Comparison of ENCODE assay signal across 19 cellular contexts in the genomic region with DNA sequence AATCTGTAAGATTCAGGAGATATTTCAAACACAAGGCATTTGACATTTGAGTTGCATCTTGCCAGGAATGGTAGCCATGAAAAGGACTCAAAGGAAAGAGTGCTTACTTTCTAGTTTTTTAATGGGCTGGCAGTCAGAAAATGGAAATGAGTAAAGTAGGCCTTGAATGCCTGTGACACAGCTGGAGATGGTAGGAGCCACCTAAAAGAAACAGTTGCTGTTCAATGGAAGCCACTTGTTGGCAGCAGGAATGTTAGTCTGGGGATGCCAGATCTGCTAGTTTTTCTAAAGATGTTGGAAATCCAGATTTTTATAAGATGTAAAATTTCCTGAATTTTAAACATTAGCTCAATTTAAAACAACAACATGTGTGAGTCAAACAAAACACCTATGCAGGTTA. TPM values are rescaled to one million over a fixed set of nuclear protein-coding genes. Genes with fewer than 3 reads are reported as not detected.
DNase-seq lines count a peak whose midpoint lies in the region; ATAC-seq, FAIRE-seq and TF ChIP-seq lines count a peak whose summit lies in the region.
"Had no signal": no experiment of that assay in that cellular context is flagged by ENCODE, and none has a peak within 500 bp of the region (broad histone marks: within the 10 kb centered on the region; RNA-seq: fewer than 3 reads in every experiment).

No MANE protein-coding gene starts in this region.

- H3K36me3 ChIP-seq in HEK293 (ENCODE audit: control insufficient read depth in 2 of 2, insufficient read depth in 1 of 2, low read length in 2 of 2) (no peaks in the 10 kb centered on the region), astrocyte (ENCODE audit: insufficient read depth, low read length) (no peaks in the 10 kb centered on the region), mesodermal cell (ENCODE audit: control insufficient read depth, insufficient read depth, low read length) (no peaks in the 10 kb centered on the region), subcutaneous abdominal adipose tissue (ENCODE audit: control insufficient read depth in 5 of 5, insufficient read depth in 5 of 5, low read length in 5 of 5) (no peaks in the 10 kb centered on the region)
- H3K36me3 ChIP-seq: prostate gland, SJCRH30, tibial nerve had no signal

- TF ChIP-seq CTCF in HEK293 (tag by site-specific recombination; IDR thresholded peaks at IDR 0.05), result no peak
- no peak for TF ChIP-seq CTCF in astrocyte (IDR thresholded peaks at IDR 0.05; ENCODE audit: insufficient read depth, low read depth, low read length)

- peak overlapping the region; percentile 66 for H3K9ac ChIP-seq in astrocyte (ENCODE audit: low read length)
- peak overlapping the region in 1 of 5 donors; percentile 40 for H3K9ac ChIP-seq in subcutaneous abdominal adipose tissue (ENCODE audit: low read length in 5 of 5)

- H3K4me2 ChIP-seq in astrocyte (ENCODE audit: low read length), result peak overlapping the region; percentile 82

- H3K4me1 ChIP-seq in HEK293 (ENCODE audit: control insufficient read depth, insufficient read depth, low read length) (peaks cover 33% of the 10 kb centered on the region), astrocyte (ENCODE audit: insufficient read depth, low read length) (peaks cover 40% of the 10 kb centered on the region), mesodermal cell (ENCODE audit: control insufficient read depth, insufficient read depth, low read length, poor library complexity, severe bottlenecking) (peaks cover 11% of the 10 kb centered on the region), subcutaneous abdominal adipose tissue (ENCODE audit: control insufficient read depth in 5 of 5, insufficient read depth in 5 of 5, low read length in 5 of 5) (peaks cover 0 to 76% (median 70%) of the 10 kb centered on the region in 5 donors)
- H3K4me1 ChIP-seq: prostate gland had no signal

- H3K36me3 Mint-ChIP-seq in astrocyte (ENCODE audit: low read depth, unreplicated experiment), result no peaks in the 10 kb centered on the region

- DNase-seq in astrocyte (ENCODE audit: low read depth), result no peak
- no peak for DNase-seq in DMS79 (lab: John Stamatoyannopoulos, UW)
- no peak for DNase-seq in NCI-H1436 treated with DMSO at 0.1 percent for 48 hours (lab: John Stamatoyannopoulos, UW)
- DNase-seq: activated CD4-positive, alpha-beta T cell treated with anti-CD3 and anti-CD28 coated beads, Interleukin-2, amount 50 U/mL, for 4 hours; activated naive CD8-positive, alpha-beta T cell treated with anti-CD3 and anti-CD28 coated beads for 36 hours; activated T-cell treated with anti-CD3 and anti-CD28 coated beads, Interleukin-2, amount 50 U/mL, for 4 hours; AML-193; NCI-H1048; SJCRH30; stimulated activated CD4-positive, alpha-beta T cell treated with anti-CD3 and anti-CD28 coated beads, Interleukin-1b, Interleukin-23, amount 100 ng/mL, for 48 hours had no signal

- H3K9me3 ChIP-seq in HEK293 (ENCODE audit: control insufficient read depth, insufficient read depth, low read depth, low read length) (no peaks in the 10 kb centered on the region), astrocyte (ENCODE audit: insufficient read depth, low read depth, low read length) (no peaks in the 10 kb centered on the region), mesodermal cell (ENCODE audit: control insufficient read depth, low read length) (no peaks in the 10 kb centered on the region), subcutaneous abdominal adipose tissue (ENCODE audit: control insufficient read depth in 5 of 5, low read length in 5 of 5) (no peaks in the 10 kb centered on the region)
- H3K9me3 ChIP-seq: prostate gland, SJCRH30, tibial nerve had no signal

- POLR2A ChIA-PET in HEK293 (lab: Yijun Ruan, JAX), result no interaction called here

- H3K4me3 Mint-ChIP-seq in astrocyte (ENCODE audit: unreplicated experiment), result peak overlapping the region; percentile 52
- H3K4me3 Mint-ChIP-seq: activated naive CD8-positive, alpha-beta T cell treated with anti-CD3 and anti-CD28 coated beads for 36 hours; activated T-cell treated with anti-CD3 and anti-CD28 coated beads, Interleukin-2, amount 50 U/mL, for 4 hours; IgD-negative memory B cell had no signal

- H3K27me3 Mint-ChIP-seq in astrocyte (ENCODE audit: low read depth, unreplicated experiment), result no peaks in the 10 kb centered on the region
- H3K27me3 Mint-ChIP-seq: activated naive CD8-positive, alpha-beta T cell treated with anti-CD3 and anti-CD28 coated beads for 36 hours had no signal

- H3K4me3 ChIP-seq in HEK293 (ENCODE audit: low read depth, low read length) (no peak overlapping the region), astrocyte (ENCODE audit: insufficient read depth, low read depth, low read length) (no peak overlapping the region), mesodermal cell (ENCODE audit: extremely low read depth, insufficient read depth, low read length, poor library complexity, severe bottlenecking) (no peak overlapping the region), subcutaneous abdominal adipose tissue (ENCODE audit: low read depth in 1 of 5, low read length in 5 of 5) (peak overlapping the region in 1 of 5 donors; percentile 34)
- H3K4me3 ChIP-seq: prostate gland, SJCRH30, tibial nerve had no signal

- H3K27me3 ChIP-seq in astrocyte (ENCODE audit: insufficient read depth, low read length) (no peaks in the 10 kb centered on the region), subcutaneous abdominal adipose tissue (ENCODE audit: control insufficient read depth in 5 of 5, insufficient read depth in 4 of 5, low read length in 5 of 5) (no peaks in the 10 kb centered on the region)
- H3K27me3 ChIP-seq: SJCRH30, tibial nerve had no signal

- no peak overlapping the region for H2AFZ ChIP-seq in astrocyte (ENCODE audit: low read depth, low read length)

- no peak for FAIRE-seq in astrocyte (lab: Jason Lieb, UNC)
- FAIRE-seq: keratinocyte, TTC549 had no signal

- CTCF ChIA-PET in HEK293 (lab: Yijun Ruan, JAX), result interaction anchor here (1.1 to 1.6 kb wide), 2 partner anchors 21 to 161 kb away, joined by 3 to 5 read pairs; no protein-coding TSS in a partner anchor

- H3K27ac Mint-ChIP-seq in astrocyte (ENCODE audit: unreplicated experiment), result peak overlapping the region; percentile 96
- H3K27ac Mint-ChIP-seq: activated naive CD8-positive, alpha-beta T cell treated with anti-CD3 and anti-CD28 coated beads for 36 hours; IgD-negative memory B cell had no signal

- H4K20me1 ChIP-seq in astrocyte (ENCODE audit: insufficient read depth, low read length), result no peaks in the 10 kb centered on the region

- H3K9me3 Mint-ChIP-seq in astrocyte (ENCODE audit: unreplicated experiment), result no peaks in the 10 kb centered on the region
- H3K9me3 Mint-ChIP-seq: activated naive CD8-positive, alpha-beta T cell treated with anti-CD3 and anti-CD28 coated beads for 36 hours; activated T-cell treated with anti-CD3 and anti-CD28 coated beads, Interleukin-2, amount 50 U/mL, for 4 hours; IgD-negative memory B cell had no signal

- no peak for ATAC-seq in HG02610 (IDR thresholded peaks at IDR 0.05; ENCODE audit: unreplicated experiment)
- ATAC-seq: activated T-cell treated with anti-CD3 and anti-CD28 coated beads, Interleukin-2, amount 50 U/mL, for 4 hours had no signal

- peaks cover 54% of the 10 kb centered on the region for H3K4me1 Mint-ChIP-seq in astrocyte (ENCODE audit: low read depth, unreplicated experiment)

- peaks cover 13% of the 10 kb centered on the region for H3K79me2 ChIP-seq in astrocyte (ENCODE audit: insufficient read depth, low read length)

- peak overlapping the region; percentile 80 for H3K27ac ChIP-seq in HEK293 (ENCODE audit: extremely low read depth, low read depth, low read length)
- peak overlapping the region; percentile 79 for H3K27ac ChIP-seq in astrocyte (ENCODE audit: low read depth, low read length)
- peak overlapping the region; percentile 72 for H3K27ac ChIP-seq in mesodermal cell (ENCODE audit: low read depth, low read length, severe bottlenecking)
- H3K27ac ChIP-seq in subcutaneous abdominal adipose tissue (ENCODE audit: low read depth, low read length), result peak overlapping the region; percentile 87

TF ChIP-seq in HEK293, 187 proteins besides CTCF, POLR2A, EP300 and RAD21 (continues in another document):
- TF ChIP-seq ZNF426 (tag by site-specific recombination; IDR thresholded peaks at IDR 0.05), result no peak
- no peak for TF ChIP-seq ZNF776 (tag by site-specific recombination; IDR thresholded peaks at IDR 0.05; ENCODE audit: borderline replicate concordance)
- no peak for TF ChIP-seq ZNF792 (tag by site-specific recombination; IDR thresholded peaks at IDR 0.05)
- TF ChIP-seq ZBTB8A (tag by site-specific recombination; IDR thresholded peaks at IDR 0.05), result 0 out of 2 replicates have a peak, but pooled peaks have one; percentile 2
- TF ChIP-seq, protein P1, sequence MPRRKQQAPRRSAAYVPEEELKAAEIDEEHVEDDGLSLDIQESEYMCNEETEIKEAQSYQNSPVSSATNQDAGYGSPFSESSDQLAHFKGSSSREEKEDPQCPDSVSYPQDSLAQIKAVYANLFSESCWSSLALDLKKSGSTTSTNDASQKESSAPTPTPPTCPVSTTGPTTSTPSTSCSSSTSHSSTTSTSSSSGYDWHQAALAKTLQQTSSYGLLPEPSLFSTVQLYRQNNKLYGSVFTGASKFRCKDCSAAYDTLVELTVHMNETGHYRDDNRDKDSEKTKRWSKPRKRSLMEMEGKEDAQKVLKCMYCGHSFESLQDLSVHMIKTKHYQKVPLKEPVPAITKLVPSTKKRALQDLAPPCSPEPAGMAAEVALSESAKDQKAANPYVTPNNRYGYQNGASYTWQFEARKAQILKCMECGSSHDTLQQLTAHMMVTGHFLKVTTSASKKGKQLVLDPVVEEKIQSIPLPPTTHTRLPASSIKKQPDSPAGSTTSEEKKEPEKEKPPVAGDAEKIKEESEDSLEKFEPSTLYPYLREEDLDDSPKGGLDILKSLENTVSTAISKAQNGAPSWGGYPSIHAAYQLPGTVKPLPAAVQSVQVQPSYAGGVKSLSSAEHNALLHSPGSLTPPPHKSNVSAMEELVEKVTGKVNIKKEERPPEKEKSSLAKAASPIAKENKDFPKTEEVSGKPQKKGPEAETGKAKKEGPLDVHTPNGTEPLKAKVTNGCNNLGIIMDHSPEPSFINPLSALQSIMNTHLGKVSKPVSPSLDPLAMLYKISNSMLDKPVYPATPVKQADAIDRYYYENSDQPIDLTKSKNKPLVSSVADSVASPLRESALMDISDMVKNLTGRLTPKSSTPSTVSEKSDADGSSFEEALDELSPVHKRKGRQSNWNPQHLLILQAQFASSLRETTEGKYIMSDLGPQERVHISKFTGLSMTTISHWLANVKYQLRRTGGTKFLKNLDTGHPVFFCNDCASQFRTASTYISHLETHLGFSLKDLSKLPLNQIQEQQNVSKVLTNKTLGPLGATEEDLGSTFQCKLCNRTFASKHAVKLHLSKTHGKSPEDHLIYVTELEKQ (tag by site-specific recombination; IDR thresholded peaks at IDR 0.05; ENCODE audit: borderline replicate concordance), result no peak

RNA-seq across cellular contexts. Expression of gene CACHD1, which starts 43.6 kb away (rescaled TPM):
- total RNA-seq in astrocyte, result 21.2 and 28.3 TPM in 2 replicates
- polyA plus RNA-seq in mesodermal cell (2013, experiment 1 of 2), result 32.7 TPM
- 28.1 TPM for polyA plus RNA-seq in mesodermal cell (2013, experiment 2 of 2)
